Comparison of ENCODE assay signal across 8 cellular contexts in the genomic region with DNA sequence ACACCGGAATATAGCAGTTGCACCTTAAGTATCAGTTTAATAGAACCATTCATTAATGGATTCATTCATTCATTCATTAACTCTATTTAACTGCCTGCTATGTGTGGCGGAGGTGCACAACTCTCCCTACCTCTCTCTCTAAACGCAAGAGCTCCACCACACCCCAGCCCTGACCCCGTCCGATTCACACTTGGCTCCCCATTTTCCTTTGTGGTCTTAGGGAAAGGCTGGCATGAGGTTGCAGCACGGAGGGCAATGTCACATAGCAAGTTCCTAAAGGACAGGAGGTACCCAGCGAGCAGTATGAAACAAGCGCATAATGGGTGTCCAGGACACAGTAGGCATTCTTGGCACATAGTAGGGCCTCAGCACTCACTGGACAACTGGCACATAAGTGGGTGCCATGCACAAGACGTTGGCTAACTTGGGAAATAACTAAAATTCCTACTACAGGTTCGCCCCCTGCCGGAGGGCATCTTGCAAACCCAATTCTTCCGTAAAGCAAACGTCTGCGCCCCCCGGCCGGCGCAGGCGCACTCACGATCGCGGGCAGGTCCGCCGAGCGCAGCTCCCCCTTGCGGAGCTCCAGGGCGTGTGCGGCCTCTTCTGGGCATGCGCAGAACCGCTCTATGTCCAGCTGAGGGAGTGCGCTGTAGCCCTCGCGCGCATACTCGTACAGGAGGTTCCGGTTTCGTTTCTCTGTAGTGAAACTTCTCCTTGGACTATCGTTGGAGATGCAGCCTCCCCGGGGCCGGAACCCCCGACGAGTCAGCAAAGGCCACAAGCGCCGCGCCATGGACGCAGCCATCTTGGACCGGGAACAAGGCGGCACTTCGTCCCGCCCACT. TPM values are rescaled to one million over a fixed set of nuclear protein-coding genes. Genes with fewer than 3 reads are reported as not detected.
DNase-seq lines count a peak whose midpoint lies in the region; ATAC-seq and TF ChIP-seq lines count a peak whose summit lies in the region.

A gene with protein sequence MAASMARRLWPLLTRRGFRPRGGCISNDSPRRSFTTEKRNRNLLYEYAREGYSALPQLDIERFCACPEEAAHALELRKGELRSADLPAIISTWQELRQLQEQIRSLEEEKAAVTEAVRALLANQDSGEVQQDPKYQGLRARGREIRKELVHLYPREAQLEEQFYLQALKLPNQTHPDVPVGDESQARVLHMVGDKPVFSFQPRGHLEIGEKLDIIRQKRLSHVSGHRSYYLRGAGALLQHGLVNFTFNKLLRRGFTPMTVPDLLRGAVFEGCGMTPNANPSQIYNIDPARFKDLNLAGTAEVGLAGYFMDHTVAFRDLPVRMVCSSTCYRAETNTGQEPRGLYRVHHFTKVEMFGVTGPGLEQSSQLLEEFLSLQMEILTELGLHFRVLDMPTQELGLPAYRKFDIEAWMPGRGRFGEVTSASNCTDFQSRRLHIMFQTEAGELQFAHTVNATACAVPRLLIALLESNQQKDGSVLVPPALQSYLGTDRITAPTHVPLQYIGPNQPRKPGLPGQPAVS (minus strand): TSS at position 835 of the 847 bp plus-strand sequence. CDS start 27 bp downstream, at position 808.

- intact Hi-C loops in colonic mucosa (cut with DNase I): loop anchor here (10.0 kb wide), 3 partner anchors 295 to 415 kb away; no protein-coding TSS in a partner anchor

- H3K27ac ChIP-seq in BLaER1 (peak within 1 kb of the TSS; percentile 89), colonic mucosa (peak within 1 kb of the TSS; percentile 88), layer of hippocampus (ENCODE audit: low read depth, low read length) (peak within 1 kb of the TSS; percentile 98)

- peaks cover 15% of the 10 kb centered on the region; the same call in 1 of the 2 replicates for H4K20me1 ChIP-seq in BLaER1

- TF ChIP-seq CTCF in colonic mucosa (IDR thresholded peaks at IDR 0.05): peak; percentile 100

- peak; percentile 82 for ATAC-seq in GM19328 (IDR thresholded peaks at IDR 0.05; ENCODE audit: unreplicated experiment)
- ATAC-seq in HG03469 (IDR thresholded peaks at IDR 0.05; ENCODE audit: unreplicated experiment): peak; percentile 64

- H3K9ac ChIP-seq in BLaER1 (peak within 1 kb of the TSS; percentile 92), colonic mucosa (ENCODE audit: low read depth in 2 of 2, low read length in 2 of 2) (peak within 1 kb of the TSS; percentile 86 to 95)

- peak within 1 kb of the TSS; percentile 97 for H3K4me2 ChIP-seq in BLaER1

- peaks cover 51% of the 10 kb centered on the region for H3K36me3 ChIP-seq in BLaER1
- no peaks in the 10 kb centered on the region for H3K36me3 ChIP-seq in colonic mucosa

- H3K27me3 ChIP-seq in BLaER1 (no peaks in the 10 kb centered on the region), colonic mucosa (no peaks in the 10 kb centered on the region), layer of hippocampus (ENCODE audit: control insufficient read depth, insufficient read depth, low read length) (no peaks in the 10 kb centered on the region)

- H3K9me3 ChIP-seq in BLaER1 (peaks cover 30% of the 10 kb centered on the region), colonic mucosa (no peaks in the 10 kb centered on the region)

- H3K4me3 ChIP-seq in BLaER1 (peak within 1 kb of the TSS; percentile 90), colonic mucosa (peak within 1 kb of the TSS; percentile 76)

- DNase-seq in NCI-H524 treated with DMSO at 0.1 percent for 48 hours (lab: John Stamatoyannopoulos, UW): peak; percentile 86
- peak; percentile 93 for DNase-seq in activated CD4-positive, alpha-beta T cell treated with anti-CD3 and anti-CD28 coated beads for 48 hours
- DNase-seq in colonic mucosa: peak; percentile 93
- peak; percentile 72 to 83 (median 82) for DNase-seq in stimulated activated CD4-positive, alpha-beta T cell treated with anti-CD3 and anti-CD28 coated beads, Interleukin-1b, Interleukin-23, amount 100 ng/mL, for 24 hours (ENCODE audit: low read depth in 4 of 4, low spot score in 1 of 4)

- H3K4me1 ChIP-seq in BLaER1: peaks cover 30% of the 10 kb centered on the region
- peaks cover 12% of the 10 kb centered on the region for H3K4me1 ChIP-seq in colonic mucosa

RNA-seq across cellular contexts. Expression of the gene that starts here (rescaled TPM):
- total RNA-seq in colonic mucosa: 10 to 100 TPM; 27.2 to 37.2 TPM

Comparison
In these comparisons a context has a peak if more than half of its experiments do, and no peak if none do; other contexts are left out.
1. Peak in every context shown above with its lines: DNase-seq, ATAC-seq, H3K4me3 ChIP-seq and H3K27ac ChIP-seq.